16 cellular contexts compared by ENCODE assay signal in genomic region chr1:67761730-67762129, GRCh38.
"Had no signal": no experiment of that assay in that cellular context is flagged by ENCODE, and none has a peak within 500 bp of the region (broad histone marks: within the 10 kb centered on the region; RNA-seq: fewer than 3 reads in every experiment).

No MANE protein-coding gene starts in this region.

- H3K4me3 ChIP-seq: esophagus muscularis mucosa, pancreas, testis, upper lobe of right lung had no signal

- ATAC-seq: activated CD8-positive, alpha-beta T cell treated with anti-CD3 and anti-CD28 coated beads, Interleukin-2, amount 10 ng/mL, durations not matched to agents 7 days and 5 days; natural killer cell; pancreas; sciatic nerve; stimulated activated memory B cell treated with anti-CD40 and anti-IgM and Interleukin-4, amounts not matched to agents 10 μg/mL and 1 μg/mL and 100 μg/mL, for 72 hours; upper lobe of right lung had no signal

- H3K27me3 ChIP-seq: esophagus muscularis mucosa, pancreas, testis, upper lobe of right lung had no signal

- DNase-seq: activated CD4-positive, alpha-beta T cell treated with anti-CD3 and anti-CD28 coated beads, Interleukin-2, amount 10 ng/mL, durations not matched to agents 7 days and 5 days; activated CD8-positive, alpha-beta T cell treated with anti-CD3 and anti-CD28 coated beads, Interleukin-2, amount 10 ng/mL, durations not matched to agents 7 days and 5 days; activated T-cell treated with anti-CD3 and anti-CD28 coated beads, Interleukin-2, amount 50 U/mL, for 24 hours; cerebellar nuclear complex; effector CD8-positive, alpha-beta T cell; natural killer cell; pancreas; stimulated activated CD4-positive, alpha-beta T cell treated with anti-CD3 and anti-CD28 coated beads, Interleukin-4, amount 100 ng/mL, for 4 hours; T-helper 1 cell; T1000; testis; upper lobe of right lung had no signal

- FAIRE-seq: bronchial epithelial cell, pancreas had no signal

- H3K9me3 ChIP-seq: esophagus muscularis mucosa, pancreas, testis, upper lobe of right lung had no signal

- H3K36me3 ChIP-seq: esophagus muscularis mucosa, pancreas, upper lobe of right lung had no signal

- H3K27ac ChIP-seq: pancreas, testis, upper lobe of right lung had no signal
